9 cellular contexts compared by ENCODE assay signal in genomic region chr7:7176421-7177043, GRCh38. TPM values are rescaled to one million over a fixed set of nuclear protein-coding genes. Genes with fewer than 3 reads are reported as not detected.
DNase-seq lines count a peak whose midpoint lies in the region; ATAC-seq and TF ChIP-seq lines count a peak whose summit lies in the region.
"Had no signal": no experiment of that assay in that cellular context is flagged by ENCODE, and none has a peak within 500 bp of the region (broad histone marks: within the 10 kb centered on the region; RNA-seq: fewer than 3 reads in every experiment).

No MANE protein-coding gene starts in this region.

- peak overlapping the region; percentile 8 for H3K4me2 ChIP-seq in neural cell (ENCODE audit: low read length)

- no peaks in the 10 kb centered on the region for H3K27me3 ChIP-seq in neural cell (ENCODE audit: insufficient read depth, low read depth, low read length)

- H3K4me3 Mint-ChIP-seq in dendritic cell treated with granulocyte-macrophage colony-stimulating factor and Interleukin-4, amounts not matched to agents 40 ng/mL and 50 ng/mL, for 4 days: peak overlapping the region; percentile 23
- H3K4me3 Mint-ChIP-seq in natural killer cell treated with Interleukin-12 subunit alpha and Interleukin-12 subunit beta and Interleukin-15 and Interleukin-18, amount 100 ng/mL, for 72 hours: no peak overlapping the region

- no peaks in the 10 kb centered on the region for H3K27me3 Mint-ChIP-seq in dendritic cell treated with granulocyte-macrophage colony-stimulating factor and Interleukin-4, amounts not matched to agents 40 ng/mL and 50 ng/mL, for 4 days
- H3K27me3 Mint-ChIP-seq in natural killer cell treated with Interleukin-12 subunit alpha and Interleukin-12 subunit beta and Interleukin-15 and Interleukin-18, amount 100 ng/mL, for 72 hours: no peaks in the 10 kb centered on the region

- H3K9me3 ChIP-seq in neural cell (ENCODE audit: low read length): no peaks in the 10 kb centered on the region

- peak overlapping the region; percentile 17 for H3K9ac ChIP-seq in neural cell (ENCODE audit: low read length)

- no peaks in the 10 kb centered on the region for H3K36me3 ChIP-seq in neural cell (ENCODE audit: insufficient read depth, low read length)

- no peak for TF ChIP-seq RAD21 in neural cell (conservative IDR thresholded peaks at IDR 0.05)

- H3K9me3 Mint-ChIP-seq in dendritic cell treated with granulocyte-macrophage colony-stimulating factor and Interleukin-4, amounts not matched to agents 40 ng/mL and 50 ng/mL, for 4 days: peaks cover 20% of the 10 kb centered on the region
- peaks cover 5% of the 10 kb centered on the region for H3K9me3 Mint-ChIP-seq in natural killer cell treated with Interleukin-12 subunit alpha and Interleukin-12 subunit beta and Interleukin-15 and Interleukin-18, amount 100 ng/mL, for 72 hours

- peaks cover 5% of the 10 kb centered on the region for H3F3A ChIP-seq in neural cell (ENCODE audit: insufficient read depth, low read length, poor library complexity, severe bottlenecking)

- no peak for ATAC-seq in natural killer cell treated with Interleukin-12 subunit alpha and Interleukin-12 subunit beta and Interleukin-15 and Interleukin-18, amount 100 ng/mL, for 72 hours
- ATAC-seq in GM19035 (IDR thresholded peaks at IDR 0.05; ENCODE audit: unreplicated experiment): no peak

- H3K4me1 Mint-ChIP-seq in dendritic cell treated with granulocyte-macrophage colony-stimulating factor and Interleukin-4, amounts not matched to agents 40 ng/mL and 50 ng/mL, for 4 days (ENCODE audit: low read depth): peaks cover 18% of the 10 kb centered on the region
- peaks cover 14 to 24% of the 10 kb centered on the region in 2 donors for H3K4me1 Mint-ChIP-seq in natural killer cell treated with Interleukin-12 subunit alpha and Interleukin-12 subunit beta and Interleukin-15 and Interleukin-18, amount 100 ng/mL, for 72 hours (ENCODE audit: low read depth in 2 of 2)

- H3K27ac ChIP-seq in neural cell (ENCODE audit: low read length): peak overlapping the region; percentile 51

- no peaks in the 10 kb centered on the region for H3K36me3 Mint-ChIP-seq in dendritic cell treated with granulocyte-macrophage colony-stimulating factor and Interleukin-4, amounts not matched to agents 40 ng/mL and 50 ng/mL, for 4 days (ENCODE audit: low read depth)
- peaks cover 12% of the 10 kb centered on the region for H3K36me3 Mint-ChIP-seq in natural killer cell treated with Interleukin-12 subunit alpha and Interleukin-12 subunit beta and Interleukin-15 and Interleukin-18, amount 100 ng/mL, for 72 hours

- H3K4me3 ChIP-seq in neural cell (ENCODE audit: low read length): peak overlapping the region; percentile 0

- in situ Hi-C loops in Caki2 (cut with HindIII; ENCODE audit: low pct_unique_long_range_greater_than_20kb, low sequenced_read_pairs): no loop called here

- H3K79me2 ChIP-seq in neural cell (replicated peaks; ENCODE audit: insufficient read depth, low read length): no peaks in the 10 kb centered on the region

- peak overlapping the region; percentile 85 for H3K27ac Mint-ChIP-seq in dendritic cell treated with granulocyte-macrophage colony-stimulating factor and Interleukin-4, amounts not matched to agents 40 ng/mL and 50 ng/mL, for 4 days
- peak overlapping the region in 1 of 2 donors; percentile 41 for H3K27ac Mint-ChIP-seq in natural killer cell treated with Interleukin-12 subunit alpha and Interleukin-12 subunit beta and Interleukin-15 and Interleukin-18, amount 100 ng/mL, for 72 hours

- H3K9me2 ChIP-seq in neural cell (ENCODE audit: insufficient read depth, low read length): no peaks in the 10 kb centered on the region

- H2AFZ ChIP-seq in neural cell (ENCODE audit: low read depth, low read length): no peak overlapping the region

- no peak for TF ChIP-seq EP300 in neural cell (conservative IDR thresholded peaks at IDR 0.05; ENCODE audit: poor library complexity, severe bottlenecking)

- H4K20me1 ChIP-seq in neural cell (ENCODE audit: insufficient read depth): no peaks in the 10 kb centered on the region

- no peak for TF ChIP-seq CTCF in neural cell (IDR thresholded peaks at IDR 0.05; ENCODE audit: poor library complexity, severe bottlenecking)

- intact Hi-C loops in dendritic cell treated with granulocyte-macrophage colony-stimulating factor and Interleukin-4, amounts not matched to agents 40 ng/mL and 50 ng/mL, for 4 days (cut with micrococcal nuclease): no loop called here

- peak; percentile 69 for DNase-seq in Caki2 (ENCODE audit: low read depth)
- peak; percentile 39 for DNase-seq in NCI-H2107 treated with DMSO at 0.1 percent for 48 hours (lab: John Stamatoyannopoulos, UW; ENCODE audit: unreplicated experiment)
- DNase-seq in midbrain (lab: John Stamatoyannopoulos, UW): no peak
- DNase-seq in cerebellum (ENCODE audit: low spot score): no peak
- no peak for DNase-seq in natural killer cell treated with Interleukin-12 subunit alpha and Interleukin-12 subunit beta and Interleukin-15 and Interleukin-18, amount 100 ng/mL, for 72 hours (ENCODE audit: low spot score)
- DNase-seq: activated T-cell treated with anti-CD3 and anti-CD28 coated beads for 4 hours had no signal

TF ChIP-seq in neural cell, 6 proteins besides CTCF, POLR2A, EP300 and RAD21:
- TF ChIP-seq TAF1 (IDR thresholded peaks at IDR 0.05; ENCODE audit: low read depth) (no peak), POLR2AphosphoS5 (IDR thresholded peaks at IDR 0.05) (peak; percentile 37), EZH2 (IDR thresholded peaks at IDR 0.05; ENCODE audit: borderline replicate concordance, insufficient read depth, low read length, poor library complexity, severe bottlenecking) (no peak), REST (IDR thresholded peaks at IDR 0.05; ENCODE audit: borderline replicate concordance) (no peak), MXI1 (conservative IDR thresholded peaks at IDR 0.05; ENCODE audit: poor library complexity, severe bottlenecking) (no peak), SMC3 (conservative IDR thresholded peaks at IDR 0.05; ENCODE audit: poor library complexity) (no peak)
TF ChIP-seq in neural cell: peak in this region for 1.

RNA-seq across cellular contexts. Expression of gene C1GALT1, which starts 5.8 kb away (rescaled TPM):
- total RNA-seq in Caki2 (2014; rRNA removed; shearing (Covaris generic); ENCODE audit: low replicate concordance): 10.2 and 24.4 TPM in 2 replicates
- 13.9 and 25.0 TPM in 2 replicates for polyA plus RNA-seq in neural cell
- polyA minus RNA-seq in neural cell: 25.8 and 36.6 TPM in 2 replicates
- total RNA-seq in cerebellum: 34.8 TPM
- total RNA-seq in natural killer cell treated with Interleukin-12 subunit alpha and Interleukin-12 subunit beta and Interleukin-15 and Interleukin-18, amount 100 ng/mL, for 72 hours: 10 to 100 TPM; 30.7 to 49.3 TPM

Comparison
In these comparisons a context has a peak if more than half of its experiments do, and no peak if none do; other contexts are left out.
1. DNase-seq: peak in Caki2 (single experiment) and NCI-H2107 treated with DMSO at 0.1 percent for 48 hours (single experiment); none in midbrain (single experiment), cerebellum (single experiment) and natural killer cell treated with Interleukin-12 subunit alpha and Interleukin-12 subunit beta and Interleukin-15 and Interleukin-18, amount 100 ng/mL, for 72 hours (single experiment).